12 cellular contexts compared by ENCODE assay signal in the genomic region with DNA sequence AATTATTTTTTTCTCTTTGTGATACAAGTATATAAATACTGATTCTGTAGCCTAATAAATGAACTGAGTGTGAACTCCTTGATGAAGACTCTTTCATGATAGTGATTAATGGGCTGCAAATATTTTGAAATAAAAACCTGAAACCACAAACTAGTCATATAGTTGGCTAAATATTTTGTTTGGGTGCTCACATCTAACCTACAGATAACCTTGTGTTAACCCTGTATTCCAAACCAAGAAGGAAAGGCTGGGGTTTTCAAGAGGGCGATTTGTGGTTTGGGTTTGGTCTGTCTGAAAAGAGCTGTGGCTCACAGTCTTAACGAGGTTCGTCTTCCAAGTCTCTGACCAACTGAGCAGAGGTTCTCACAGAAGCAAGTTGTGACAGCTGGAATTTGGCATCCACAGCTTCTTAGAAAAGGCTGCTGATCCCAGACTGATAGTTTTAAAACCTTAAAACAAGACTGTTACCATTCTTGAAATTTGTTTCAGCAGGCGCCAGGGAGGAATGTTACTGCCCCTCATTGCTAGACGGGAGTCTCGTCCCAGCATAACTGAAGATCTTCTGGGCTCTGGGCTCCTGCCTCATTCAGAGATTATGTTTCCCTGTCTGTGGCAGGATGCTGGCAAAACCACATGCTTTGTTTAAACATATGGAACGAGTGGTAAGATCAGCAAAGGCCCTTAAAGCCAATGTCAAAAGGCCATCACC.
A peak's percentile ranks its signal among the peaks of the same experiment; 100 is the strongest.
DNase-seq lines count a peak whose midpoint lies in the region; ATAC-seq and TF ChIP-seq lines count a peak whose summit lies in the region.
"Had no signal": no experiment of that assay in that cellular context is flagged by ENCODE, and none has a peak within 500 bp of the region (broad histone marks: within the 10 kb centered on the region; RNA-seq: fewer than 3 reads in every experiment).

No MANE protein-coding gene starts in this region.

- DNase-seq in GM04503 (ENCODE audit: low read depth) (peak; percentile 95), NCI-H526 (lab: John Stamatoyannopoulos, UW) (peak; percentile 74 to 80), cardiac fibroblast (ENCODE audit: low read depth in 2 of 2) (peak; percentile 94 to 95), neural crest cell (ENCODE audit: low read depth, low spot score) (no peak), 8988T (no peak), HuH-7 (ENCODE audit: low spot score) (no peak), DMS153 treated with DMSO at 0.1 percent for 48 hours (lab: John Stamatoyannopoulos, UW; ENCODE audit: unreplicated experiment) (no peak)
- DNase-seq: activated CD4-positive, CD25-positive, alpha-beta regulatory T cell treated with anti-CD3 and anti-CD28 coated beads, Interleukin-2, amount 50 U/mL, for 72 hours; cerebellar nuclear complex; lower lobe of right lung; NCI-H1694 had no signal

- H3K4me1 Mint-ChIP-seq in neural crest cell, result peaks cover 24% of the 10 kb centered on the region

- TF ChIP-seq CTCF in cardiac fibroblast (IDR thresholded peaks at IDR 0.05; ENCODE audit: low read depth, low read length), result no peak
- no peak for TF ChIP-seq CTCF in neural crest cell (conservative IDR thresholded peaks at IDR 0.05)

- no peak for ATAC-seq in GM19463 (IDR thresholded peaks at IDR 0.05; ENCODE audit: unreplicated experiment)

- H3K36me3 Mint-ChIP-seq in neural crest cell (ENCODE audit: low read depth), result peaks cover 23% of the 10 kb centered on the region

- no peak overlapping the region for H3K4me3 Mint-ChIP-seq in neural crest cell

- H3K4me3 ChIP-seq in cardiac fibroblast (replicated peaks in 1 of 2; ENCODE audit: low read depth in 2 of 2, low read length in 2 of 2), result no peak overlapping the region
- H3K4me3 ChIP-seq: lower lobe of right lung had no signal

- H3K9me3 Mint-ChIP-seq in neural crest cell, result peaks cover 14% of the 10 kb centered on the region

- no peaks in the 10 kb centered on the region for H3K27me3 Mint-ChIP-seq in neural crest cell (ENCODE audit: low read depth)

- peak overlapping the region; percentile 89 for H3K27ac Mint-ChIP-seq in neural crest cell (ENCODE audit: unreplicated experiment)

Comparison
In these comparisons a context has a peak if more than half of its experiments do, and no peak if none do; other contexts are left out.
1. DNase-seq: peak in GM04503 (single experiment), NCI-H526 (2 of 2) and cardiac fibroblast (2 of 2); none in neural crest cell (single experiment), 8988T (single experiment), HuH-7 (single experiment) and DMS153 treated with DMSO at 0.1 percent for 48 hours (single experiment).